In the genomic region with DNA sequence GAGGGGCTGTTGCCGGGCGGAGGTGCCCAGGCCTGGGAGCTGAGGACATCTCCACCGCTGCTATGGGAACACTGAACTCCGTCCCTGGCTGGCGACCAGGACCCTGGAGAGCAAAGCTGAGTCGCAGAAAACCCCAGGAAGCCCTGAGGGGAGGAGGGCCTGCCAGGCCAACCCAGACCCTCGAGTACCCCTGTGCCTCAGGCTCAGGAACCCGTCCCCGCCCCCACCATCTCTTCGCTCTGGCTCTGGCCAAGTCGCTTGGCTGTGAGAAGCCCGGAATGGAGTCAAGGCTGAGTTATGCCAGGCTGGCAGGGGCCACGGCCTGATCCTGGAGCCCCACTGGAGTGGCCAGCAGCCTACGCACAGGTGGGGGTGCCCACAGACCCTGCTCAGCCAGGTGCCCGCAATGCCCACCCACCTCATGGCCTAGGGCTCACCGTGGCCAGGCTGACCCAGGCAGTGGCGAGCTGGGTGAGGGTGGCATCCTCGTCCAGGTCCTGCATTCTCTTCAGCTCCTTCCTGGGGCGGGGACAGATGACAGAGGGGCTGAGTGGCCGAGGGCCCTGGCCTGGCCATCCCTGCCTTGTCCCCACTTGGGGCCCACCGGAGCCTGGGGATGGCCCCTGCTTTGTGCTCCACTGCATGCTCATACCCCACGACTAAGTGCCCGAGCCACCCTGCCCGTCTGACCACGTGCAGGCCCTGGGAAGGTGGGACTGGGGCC, we compare ENCODE assay signal across 25 cellular contexts. TPM values are rescaled to one million over a fixed set of nuclear protein-coding genes. Genes with fewer than 3 reads are reported as not detected.
DNase-seq lines count a peak whose midpoint lies in the region; TF ChIP-seq lines count a peak whose summit lies in the region.
"Had no signal": no experiment of that assay in that cellular context is flagged by ENCODE, and none has a peak within 500 bp of the region (broad histone marks: within the 10 kb centered on the region; RNA-seq: fewer than 3 reads in every experiment).

No MANE protein-coding gene starts in this region.

- no peak overlapping the region for H3K4me3 ChIP-seq in HEK293 (ENCODE audit: low read depth, low read length)
- no peak overlapping the region for H3K4me3 ChIP-seq in dorsolateral prefrontal cortex
- H3K4me3 ChIP-seq in spleen = no peak overlapping the region
- no peak overlapping the region for H3K4me3 ChIP-seq in coronary artery
- H3K4me3 ChIP-seq: BLaER1 treated with 17β-estradiol and CSF1 and Interleukin-3, amounts not matched to agents 10 nM and 100 nM; neural progenitor cell; Peyer's patch; thyroid gland had no signal

- CTCF ChIA-PET in HEK293 (lab: Yijun Ruan, JAX) = interaction anchor here (0.9 kb wide), 1 partner anchor 9 kb away, joined by 3 read pairs; the partner anchor contains the start of gene CERS1

- H3K36me3 ChIP-seq in HEK293 (ENCODE audit: control insufficient read depth in 2 of 2, insufficient read depth in 1 of 2, low read length in 2 of 2) (peaks cover 0 to 75% of the 10 kb centered on the region in 2 experiments; a peak in 2 of 3 replicates), spleen (peaks cover 0 to 98% (median 85%) of the 10 kb centered on the region in 6 donors)
- H3K36me3 ChIP-seq: neural progenitor cell had no signal

- intact Hi-C loops in dorsolateral prefrontal cortex (cut with DNase I) = loop anchor here in 1 of 2 donors (5.0 kb wide), 2 partner anchors 37 to 312 kb away; no protein-coding TSS in a partner anchor
- intact Hi-C loops in spleen (cut with DNase I; ENCODE audit: low total_unique reads) = no loop called here

- 91 to 97% (median 95%) methylated on average over 15 to 25 of the region's 25 CpGs for WGBS in spleen, 5 donors

- H3K4me1 ChIP-seq in HEK293 (ENCODE audit: control insufficient read depth, insufficient read depth, low read length) = no peaks in the 10 kb centered on the region
- H3K4me1 ChIP-seq in spleen = no peaks in the 10 kb centered on the region
- H3K4me1 ChIP-seq: neural progenitor cell, Peyer's patch, thyroid gland had no signal

- H3K27me3 ChIP-seq in dorsolateral prefrontal cortex (no peaks in the 10 kb centered on the region), spleen (replicated peaks in 1 of 7) (no peaks in the 10 kb centered on the region)
- H3K27me3 ChIP-seq: BLaER1 treated with 17β-estradiol and CSF1 and Interleukin-3, amounts not matched to agents 10 nM and 100 nM; neural progenitor cell; Peyer's patch; thyroid gland had no signal

- TF ChIP-seq POLR2A in spleen (IDR thresholded peaks at IDR 0.05) = no peak

- DNase-seq in dorsolateral prefrontal cortex (peak in 5 of 10 donors; percentile 34 to 76 (median 52)), midbrain (lab: John Stamatoyannopoulos, UW) (peak; percentile 72), spleen (no peak), HUDEP-2 (lab: John Stamatoyannopoulos, UW; ENCODE audit: unreplicated experiment in 76 of 76) (no peak), coronary artery (ENCODE audit: low spot score) (no peak)
- DNase-seq: activated CD4-positive, alpha-beta T cell treated with anti-CD3 and anti-CD28 coated beads, Interleukin-2, amount 10 ng/mL, durations not matched to agents 24 days and 14 days; activated gamma-delta T cell; activated T-cell treated with anti-CD3 and anti-CD28 coated beads, Interleukin-2, amount 50 U/mL, for 24 hours; Calu3; cerebellar nuclear complex; DMS79 treated with DMSO at 0.1 percent for 48 hours; effector CD8-positive, alpha-beta T cell; kidney glomerular epithelial cell; NCI-H1092 treated with DMSO at 0.1 percent for 48 hours; NCI-H187 treated with DMSO at 0.1 percent for 48 hours; NCI-H524 treated with DMSO at 0.1 percent for 48 hours; stimulated activated naive CD8-positive, alpha-beta T cell treated with anti-CD3 and anti-CD28 coated beads, Interleukin-15, Interleukin-2, amounts not matched to agents 100 U/mL and 50 U/mL, for 24 hours; SW 1271; thyroid gland had no signal

- H3K9me3 ChIP-seq in HEK293 (ENCODE audit: control insufficient read depth, insufficient read depth, low read depth, low read length) = no peaks in the 10 kb centered on the region
- no peaks in the 10 kb centered on the region for H3K9me3 ChIP-seq in spleen
- H3K9me3 ChIP-seq: BLaER1 treated with 17β-estradiol and CSF1 and Interleukin-3, amounts not matched to agents 10 nM and 100 nM; Peyer's patch; thyroid gland had no signal

- no peak for TF ChIP-seq CTCF in HEK293 (tag by site-specific recombination; IDR thresholded peaks at IDR 0.05)
- no peak for TF ChIP-seq CTCF in dorsolateral prefrontal cortex (IDR thresholded peaks at IDR 0.05 in 54 of 56, conservative IDR thresholded peaks at IDR 0.05 in 2 of 56; ENCODE audit: low read depth in 1 of 56, partially characterized antibody in 56 of 56)
- no peak for TF ChIP-seq CTCF in spleen (IDR thresholded peaks at IDR 0.05 in 8 of 11, conservative IDR thresholded peaks at IDR 0.05 in 3 of 11)
- no peak for TF ChIP-seq CTCF in coronary artery (IDR thresholded peaks at IDR 0.05)

- H3K27ac ChIP-seq in HEK293 (ENCODE audit: extremely low read depth, low read depth, low read length) = no peak overlapping the region
- H3K27ac ChIP-seq in dorsolateral prefrontal cortex = peak overlapping the region in 54 of 59 donors; percentile 20 to 96 (median 87)
- peak overlapping the region; percentile 92 for H3K27ac ChIP-seq in temporal lobe (ENCODE audit: low read depth, low read length)
- H3K27ac ChIP-seq in spleen = no peak overlapping the region
- no peak overlapping the region for H3K27ac ChIP-seq in coronary artery
- H3K27ac ChIP-seq: BLaER1 treated with 17β-estradiol and CSF1 and Interleukin-3, amounts not matched to agents 10 nM and 100 nM; epithelial cell of prostate; neural progenitor cell; Peyer's patch; thyroid gland had no signal

- POLR2A ChIA-PET in HEK293 (lab: Yijun Ruan, JAX) = no interaction called here

TF ChIP-seq in HEK293, 187 proteins besides CTCF, POLR2A, EP300 and RAD21:
- TF ChIP-seq SETDB1 (IDR thresholded peaks at IDR 0.05; ENCODE audit: insufficient read length, low read length) (no peak), REST (tag by site-specific recombination; IDR thresholded peaks at IDR 0.05) (peak; percentile 54)
TF ChIP-seq in HEK293: peak in this region for 1.

RNA-seq across cellular contexts. Expression of gene CERS1, which starts 8.5 kb away (rescaled TPM):
- total RNA-seq in dorsolateral prefrontal cortex (100 to 1,000 TPM in 106 of 120 experiments, 10 to 100 TPM in 14; 81.6 to 211 (median 120) TPM), temporal lobe (22.4 TPM), spleen (under 1 TPM in 4 of 7 donors, not detected in 3; 0.16 to 0.50 (median 0.40) TPM)
- under 1 TPM in 2 of 3 donors, not detected in 1; 0.06 to 0.45 TPM for polyA plus RNA-seq in spleen
- total RNA-seq: Peyer's patch had no signal

RNA-seq across cellular contexts. Expression of gene COPE, which starts 14.7 kb away (rescaled TPM):
- total RNA-seq in dorsolateral prefrontal cortex (100 to 1,000 TPM; 108 to 189 (median 147) TPM), temporal lobe (65.2 TPM), spleen (100 to 1,000 TPM; 135 to 261 (median 158) TPM)
- 100 to 1,000 TPM; 164 to 248 (median 196) TPM for polyA plus RNA-seq in spleen

RNA-seq across cellular contexts. Expression of gene DDX49, which starts 15.0 kb away (rescaled TPM):
- total RNA-seq in dorsolateral prefrontal cortex (10 to 100 TPM; 28.5 to 56.4 (median 38.5) TPM), temporal lobe (43.8 TPM), spleen (10 to 100 TPM; 31.0 to 42.6 (median 34.8) TPM)
- 10 to 100 TPM; 37.4 to 48.0 (median 38.7) TPM for polyA plus RNA-seq in spleen

RNA-seq across cellular contexts. Expression of gene HOMER3, which starts 36.5 kb away (rescaled TPM):
- 10 to 100 TPM; 11.7 to 52.8 (median 22.9) TPM for total RNA-seq in dorsolateral prefrontal cortex
- total RNA-seq in temporal lobe = 17.7 TPM
- total RNA-seq in spleen = 100 to 1,000 TPM in 2 of 7 donors, 10 to 100 TPM in 5; 23.0 to 197 (median 80.0) TPM
- 100 to 1,000 TPM in 2 of 3 donors, 10 to 100 TPM in 1; 22.4 to 279 (median 148) TPM for polyA plus RNA-seq in spleen

Comparison
In these comparisons a context has a peak if more than half of its experiments do, and no peak if none do; other contexts are left out.
1. H3K27ac ChIP-seq: peak in dorsolateral prefrontal cortex (54 of 59) and temporal lobe (single experiment); none in HEK293 (single experiment), spleen (0 of 8) and coronary artery (0 of 2).
2. RNA of gene CERS1, which starts 8.5 kb away (total RNA-seq): 81.6 to 211 TPM in dorsolateral prefrontal cortex and 22.4 TPM in temporal lobe (single experiment); 0.16 to 0.50 TPM in spleen; every median in the first group is over 10 times any median in the second.